ENCODE assay signal across 1 cellular context in genomic region chr3:33931512-33931911, GRCh38.
TF ChIP-seq lines count a peak whose summit lies in the region.

No MANE protein-coding gene starts in this region.

TF ChIP-seq in K562, 482 proteins besides CTCF, POLR2A, EP300 and RAD21 (continued from another document and continues in another):
- no peak for TF ChIP-seq RREB1 (CRISPR knock-in tag; IDR thresholded peaks at IDR 0.05)
- no peak for TF ChIP-seq MTA3 (IDR thresholded peaks at IDR 0.05; ENCODE audit: borderline replicate concordance)
- no peak for TF ChIP-seq ZHX1 (conservative IDR thresholded peaks at IDR 0.05; ENCODE audit: low read length)
- TF ChIP-seq HNRNPUL1 (IDR thresholded peaks at IDR 0.05; ENCODE audit: low read length): no peak
- TF ChIP-seq ZNF561 (CRISPR knock-in tag; conservative IDR thresholded peaks at IDR 0.05): no peak
- peak; percentile 60 for TF ChIP-seq MEIS2 (IDR thresholded peaks at IDR 0.05; ENCODE audit: partially characterized antibody)
- TF ChIP-seq L3MBTL2 (IDR thresholded peaks at IDR 0.05): no peak
- TF ChIP-seq ZNF174 (CRISPR knock-in tag; IDR thresholded peaks at IDR 0.05): no peak
- no peak for TF ChIP-seq CHCHD3 (CRISPR knock-in tag; IDR thresholded peaks at IDR 0.05)
- TF ChIP-seq ZBTB40 (IDR thresholded peaks at IDR 0.05): no peak
- no peak for TF ChIP-seq ZBTB40 (CRISPR knock-in tag; IDR thresholded peaks at IDR 0.05)
- TF ChIP-seq YBX1 (IDR thresholded peaks at IDR 0.05): no peak
- TF ChIP-seq TEAD4 (IDR thresholded peaks at IDR 0.05; ENCODE audit: low read length): no peak
- no peak for TF ChIP-seq TEAD4 (CRISPR knock-in tag; IDR thresholded peaks at IDR 0.05; ENCODE audit: borderline replicate concordance)
- no peak for TF ChIP-seq TAL1 (IDR thresholded peaks at IDR 0.05)
- no peak for TF ChIP-seq ZBTB34 (CRISPR knock-in tag; IDR thresholded peaks at IDR 0.05)
- no peak for TF ChIP-seq ETV1 (tag; conservative IDR thresholded peaks at IDR 0.05; ENCODE audit: low read depth)
- TF ChIP-seq ZNF316 (IDR thresholded peaks at IDR 0.05): peak; percentile 53
- no peak for TF ChIP-seq PBX2 (CRISPR knock-in tag; IDR thresholded peaks at IDR 0.05; ENCODE audit: low read depth)
- peak; percentile 46 for TF ChIP-seq PBX2 (tag; conservative IDR thresholded peaks at IDR 0.05; ENCODE audit: low read depth)
- TF ChIP-seq HDAC2 (IDR thresholded peaks at IDR 0.05): no peak
- TF ChIP-seq FOXJ2 (tag; IDR thresholded peaks at IDR 0.05): no peak
- no peak for TF ChIP-seq ZFP91 (CRISPR knock-in tag; IDR thresholded peaks at IDR 0.05)
- TF ChIP-seq ZNF695 (CRISPR knock-in tag; IDR thresholded peaks at IDR 0.05): no peak
- TF ChIP-seq MCM5 (IDR thresholded peaks at IDR 0.05; ENCODE audit: low read depth): no peak
- TF ChIP-seq CC2D1A (IDR thresholded peaks at IDR 0.05): no peak
- no peak for TF ChIP-seq CHD4 (IDR thresholded peaks at IDR 0.05; ENCODE audit: insufficient read depth, insufficient replicate concordance, low read depth, low read length, poor library complexity, severe bottlenecking)
- no peak for TF ChIP-seq ZNF79 (CRISPR knock-in tag; IDR thresholded peaks at IDR 0.05; ENCODE audit: low read depth)
- no peak for TF ChIP-seq TAF9B (IDR thresholded peaks at IDR 0.05; ENCODE audit: partially characterized antibody)
- no peak for TF ChIP-seq RBM15 (IDR thresholded peaks at IDR 0.05; ENCODE audit: insufficient read depth, low read length)
- TF ChIP-seq NBN (IDR thresholded peaks at IDR 0.05; ENCODE audit: low read depth): no peak
- no peak for TF ChIP-seq POLR2AphosphoS5 (IDR thresholded peaks at IDR 0.05; ENCODE audit: control insufficient read depth, insufficient read depth, low read depth, low read length)
- TF ChIP-seq PKNOX1 (IDR thresholded peaks at IDR 0.05): peak; percentile 65
